Comparison of ENCODE assay signal across 8 cellular contexts in genomic region chr3:9916734-9917680, GRCh38. TPM values are rescaled to one million over a fixed set of nuclear protein-coding genes. Genes with fewer than 3 reads are reported as not detected.
DNase-seq lines count a peak whose midpoint lies in the region; ATAC-seq, FAIRE-seq and TF ChIP-seq lines count a peak whose summit lies in the region.

Gene IL17RC (plus strand): TSS chr3:9917098. CDS start chr3:9917316, 218 bp downstream.

- ATAC-seq in pancreas, result peak; percentile 87 to 93 (median 89)
- no peak for ATAC-seq in HG03469 (IDR thresholded peaks at IDR 0.05; ENCODE audit: unreplicated experiment)
- ATAC-seq in HG03280 (IDR thresholded peaks at IDR 0.05; ENCODE audit: unreplicated experiment), result no peak

- peak; percentile 55 for FAIRE-seq in RCC 7860 (lab: Jason Lieb, UNC)
- no peak for FAIRE-seq in pancreas (lab: Jason Lieb, UNC)

- H3K27ac ChIP-seq in left ventricle myocardium inferior (replicated peaks) (peak within 1 kb of the TSS; percentile 96), pancreas (peak within 1 kb of the TSS; percentile 67 to 90 (median 82))

- H3K4me1 ChIP-seq in left ventricle myocardium inferior (peaks cover 47% of the 10 kb centered on the region), pancreas (peaks cover 17 to 24% (median 23%) of the 10 kb centered on the region in 3 donors)

- H3K36me3 ChIP-seq in left ventricle myocardium inferior (peaks cover 22% of the 10 kb centered on the region), pancreas (peaks cover 0 to 1% (median 0%) of the 10 kb centered on the region in 3 donors)

- H3K4me3 ChIP-seq in astrocyte of the cerebellum (ENCODE audit: low read depth, low read length), result peak within 1 kb of the TSS; percentile 48
- peak within 1 kb of the TSS; percentile 74 for H3K4me3 ChIP-seq in left ventricle myocardium inferior
- H3K4me3 ChIP-seq in pancreas, result peak within 1 kb of the TSS; percentile 47 to 71 (median 52)

- H3K27me3 ChIP-seq in left ventricle myocardium inferior (ENCODE audit: low read depth) (no peaks in the 10 kb centered on the region), pancreas (no peaks in the 10 kb centered on the region)

- intact Hi-C loops in left ventricle myocardium inferior (cut with micrococcal nuclease) (no loop called here), pancreas (cut with DNase I) (no loop called here)

- H3K9me3 ChIP-seq in left ventricle myocardium inferior (replicated peaks) (no peaks in the 10 kb centered on the region), pancreas (no peaks in the 10 kb centered on the region)

- 3% methylated on average over 19 of the region's 19 CpGs for WGBS in pancreas, 2 donors

- TF ChIP-seq CTCF in astrocyte of the cerebellum (IDR thresholded peaks at IDR 0.05; ENCODE audit: low read depth, low read length, missing control alignments) (no peak), left ventricle myocardium inferior (IDR thresholded peaks at IDR 0.05; ENCODE audit: borderline replicate concordance) (no peak), pancreas (IDR thresholded peaks at IDR 0.05) (no peak)

- in situ Hi-C loops in astrocyte of the cerebellum (cut with HindIII; ENCODE audit: low sequenced_read_pairs), result no loop called here

- peak; percentile 26 to 81 (median 54) for DNase-seq in C1 segment of cervical spinal cord (lab: John Stamatoyannopoulos, UW)
- DNase-seq in HT1080 (ENCODE audit: low read depth), result peak; percentile 93
- peak; percentile 83 for DNase-seq in RCC 7860 (ENCODE audit: low spot score)
- peak; percentile 57 for DNase-seq in astrocyte of the cerebellum (ENCODE audit: low read depth)
- DNase-seq in left ventricle myocardium inferior, result peak; percentile 87
- peak; percentile 87 to 96 (median 92) for DNase-seq in pancreas

RNA-seq across cellular contexts. Expression of gene IL17RC, which starts in this region (rescaled TPM):
- total RNA-seq in HT1080 (2014; rRNA removed; shearing (Covaris generic)), result 11.9 and 12.0 TPM in 2 replicates
- polyA plus RNA-seq in HT1080 (2015; cell fraction: cytosol; rRNA removed), result 11.6 and 12.3 TPM in 2 replicates
- 31.4 and 34.7 TPM in 2 replicates for polyA plus RNA-seq in HT1080 (2015; cell fraction: nucleus; rRNA removed)
- total RNA-seq in left ventricle myocardium inferior (35.0 TPM), pancreas (10 to 100 TPM; 11.9 to 19.8 (median 13.2) TPM)
- 10 to 100 TPM; 51.6 to 55.7 TPM for polyA plus RNA-seq in pancreas

Comparison
In these comparisons a context has a peak if more than half of its experiments do, and no peak if none do; other contexts are left out.
1. ATAC-seq: peak in pancreas (4 of 4); none in HG03469 (single experiment) and HG03280 (single experiment).
2. Peak in every context shown above with its lines, with median percentiles within 50 percentile points of each other: DNase-seq and H3K4me3 ChIP-seq.